8 cellular contexts compared by ENCODE assay signal in the genomic region with DNA sequence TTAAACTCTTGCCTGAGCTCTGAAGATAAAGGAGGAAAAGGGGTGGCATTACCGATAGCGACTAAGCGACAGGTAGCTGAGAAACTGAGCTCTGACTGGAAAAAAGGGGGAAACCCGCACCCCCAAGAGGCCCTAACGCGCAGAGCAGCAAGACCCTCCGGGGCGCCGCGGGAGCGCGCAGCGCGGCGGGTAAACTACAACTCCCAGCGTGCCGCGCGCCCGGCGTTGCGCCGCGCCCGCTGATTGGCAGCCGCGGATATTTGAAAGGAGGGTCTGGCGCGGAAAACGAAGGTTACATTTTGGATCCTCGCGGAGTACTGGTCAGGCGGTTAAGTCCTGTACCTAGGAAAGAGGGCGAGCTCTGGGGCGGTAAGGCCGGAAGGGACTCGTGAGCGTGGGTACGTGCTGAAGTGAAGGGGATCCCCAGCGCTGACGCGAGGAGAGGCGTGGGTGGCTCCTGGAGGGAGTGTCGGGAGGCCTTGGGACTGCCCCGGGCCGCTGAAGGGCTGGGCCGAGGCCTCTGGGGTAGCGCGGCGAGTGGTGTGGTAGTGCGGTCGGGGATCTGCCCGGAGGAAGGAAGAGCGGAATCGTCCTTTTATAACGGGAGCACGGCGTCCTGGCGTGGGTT. TPM values are rescaled to one million over a fixed set of nuclear protein-coding genes. Genes with fewer than 3 reads are reported as not detected.
DNase-seq lines count a peak whose midpoint lies in the region; ATAC-seq and TF ChIP-seq lines count a peak whose summit lies in the region.

A gene (plus strand): TSS at position 291 of the 628 bp plus-strand sequence. CDS start 468 bp downstream, outside the sequence.

- no peak within 1 kb of the TSS for H2BK15ac ChIP-seq in H9 (ENCODE audit: low read depth, low read length)

- no peak within 1 kb of the TSS for H3K56ac ChIP-seq in H9 (ENCODE audit: insufficient read length, low read depth, low read length)

- H3K9me3 Mint-ChIP-seq in H9: no peaks in the 10 kb centered on the region

- H4K8ac ChIP-seq in H9 (replicated peaks; ENCODE audit: insufficient read length, low read depth, low read length): no peak within 1 kb of the TSS
- peak within 1 kb of the TSS; percentile 80 for H4K8ac ChIP-seq in trophoblast cell (ENCODE audit: low read depth, low read length)

- H2BK20ac ChIP-seq in H9 (ENCODE audit: low read depth, low read length, poor library complexity, severe bottlenecking): no peak within 1 kb of the TSS

- H3K36me3 Mint-ChIP-seq in H9 (ENCODE audit: insufficient read depth in 1 of 3, low read depth in 3 of 3): peaks cover 21 to 29% (median 28%) of the 10 kb centered on the region in 3 experiments; a peak in 6 of 7 replicates

- H3K27ac Mint-ChIP-seq in H9: peak within 1 kb of the TSS in 2 of 3 experiments; percentile 94 to 98; a peak in 5 of 7 replicates

- H3K27ac ChIP-seq in H9 (ENCODE audit: insufficient read length, low read depth, low read length) (no peak within 1 kb of the TSS), SK-N-SH (ENCODE audit: low read depth in 2 of 2, low read length in 1 of 2) (peak within 1 kb of the TSS; percentile 5 to 20; a peak in 1 of 4 replicates), trophoblast cell (ENCODE audit: low read depth, low read length) (no peak within 1 kb of the TSS), upper lobe of right lung (no peak within 1 kb of the TSS)

- no peak within 1 kb of the TSS for H2BK12ac ChIP-seq in H9 (ENCODE audit: insufficient read length, low read depth, low read length)
- no peak within 1 kb of the TSS for H2BK12ac ChIP-seq in trophoblast cell (ENCODE audit: low read length)

- ATAC-seq in Right ventricle myocardium superior (ENCODE audit: poor library complexity) (peak; percentile 98), upper lobe of right lung (peak; percentile 94)

- peaks cover 5% of the 10 kb centered on the region; the same call in 1 of the 2 replicates for H3K79me2 ChIP-seq in H9 (ENCODE audit: insufficient read depth, low read length)
- peaks cover 48% of the 10 kb centered on the region for H3K79me2 ChIP-seq in SK-N-SH (ENCODE audit: insufficient read depth)
- peaks cover 3% of the 10 kb centered on the region for H3K79me2 ChIP-seq in trophoblast cell (ENCODE audit: control insufficient read depth, insufficient read depth, low read length, poor library complexity)

- CTCF ChIA-PET in SK-N-SH (lab: Yijun Ruan, JAX): interaction anchor here (0.6 to 14.0 kb wide), 29 partner anchors 9 to 992 kb away, joined by 3 to 223 read pairs (median 4); a partner anchor contains a TSS

- H3K79me1 ChIP-seq in H9 (ENCODE audit: insufficient read depth, low read depth, low read length, poor library complexity, severe bottlenecking) (peaks cover 14% of the 10 kb centered on the region), trophoblast cell (ENCODE audit: low read length) (peaks cover 5% of the 10 kb centered on the region)

- peaks cover 6% of the 10 kb centered on the region for H3K23me2 ChIP-seq in H9 (ENCODE audit: insufficient read length, low read depth, low read length, poor library complexity, severe bottlenecking)

- H4K20me1 ChIP-seq in H9 (ENCODE audit: control insufficient read depth, insufficient read depth, insufficient read length) (no peaks in the 10 kb centered on the region), SK-N-SH (ENCODE audit: insufficient read depth) (no peaks in the 10 kb centered on the region)

- H2AK5ac ChIP-seq in H9 (ENCODE audit: insufficient read length, low read length) (no peak within 1 kb of the TSS), trophoblast cell (ENCODE audit: low read length) (no peak within 1 kb of the TSS)

- no peak within 1 kb of the TSS for H2BK5ac ChIP-seq in H9 (ENCODE audit: insufficient read length, low read length)
- peak within 1 kb of the TSS; percentile 83 for H2BK5ac ChIP-seq in trophoblast cell (ENCODE audit: low read depth, low read length, poor library complexity)

- H3K4me3 ChIP-seq in GM06990 (replicated peaks; ENCODE audit: low read depth, low read length) (peak within 1 kb of the TSS; percentile 73), SK-N-SH (ENCODE audit: low read depth in 2 of 2, low read length in 1 of 2) (peak within 1 kb of the TSS; percentile 76), trophoblast cell (ENCODE audit: low read depth, low read length) (peak within 1 kb of the TSS; percentile 100), upper lobe of right lung (peak within 1 kb of the TSS; percentile 65)

- no peak; a peak in 1 of 4 replicates for TF ChIP-seq EP300 in SK-N-SH (IDR thresholded peaks at IDR 0.05; ENCODE audit: borderline replicate concordance in 1 of 2, low read depth in 1 of 2, low read length in 1 of 2)

- H3K4me2 ChIP-seq in H9 (ENCODE audit: insufficient read depth, insufficient read length, low read length): peak within 1 kb of the TSS; percentile 88
- H3K4me2 ChIP-seq in SK-N-SH: peak within 1 kb of the TSS; percentile 95
- H3K4me2 ChIP-seq in trophoblast cell (ENCODE audit: low read length): peak within 1 kb of the TSS; percentile 93

- no peak within 1 kb of the TSS for H2BK120ac ChIP-seq in H9 (ENCODE audit: low read depth, low read length, poor library complexity, severe bottlenecking)
- H2BK120ac ChIP-seq in trophoblast cell (ENCODE audit: insufficient read depth, low read length, poor library complexity): peak within 1 kb of the TSS; percentile 18

- intact Hi-C loops in Right ventricle myocardium superior (cut with DNase I): no loop called here
- intact Hi-C loops in upper lobe of right lung (cut with DNase I): no loop called here

- H3F3A ChIP-seq in SK-N-SH (replicated peaks; ENCODE audit: insufficient read depth): no peaks in the 10 kb centered on the region

- H4K5ac ChIP-seq in H9 (ENCODE audit: insufficient read length, low read depth, low read length): no peak within 1 kb of the TSS

- H3K36me3 ChIP-seq in GM06990 (ENCODE audit: control insufficient read depth, insufficient read depth, low read length) (peaks cover 13% of the 10 kb centered on the region), SK-N-SH (replicated peaks in 1 of 2; ENCODE audit: control insufficient read depth in 1 of 2, insufficient read depth in 2 of 2, low read length in 1 of 2) (no peaks in the 10 kb centered on the region), trophoblast cell (ENCODE audit: control insufficient read depth in 1 of 2, insufficient read depth in 2 of 2, low read length in 2 of 2) (peaks cover 18 to 20% of the 10 kb centered on the region in 2 experiments), upper lobe of right lung (no peaks in the 10 kb centered on the region)

- H3K4me3 Mint-ChIP-seq in H9: peak within 1 kb of the TSS; percentile 99 to 100

- DNase-seq in GM06990 (ENCODE audit: extremely low read depth, insufficient read length): peak; percentile 97
- DNase-seq in H9: peak; percentile 91
- peak; percentile 71 for DNase-seq in M059J (ENCODE audit: low read depth)
- DNase-seq in SK-N-SH: peak; percentile 95
- DNase-seq in activated naive CD4-positive, alpha-beta T cell treated with anti-CD3 and anti-CD28 coated beads, Interleukin-2, amount 50 U/mL, for 16 hours: peak; percentile 85
- peak; percentile 84 for DNase-seq in Right ventricle myocardium superior
- DNase-seq in trophoblast cell: peak; percentile 34 to 66
- peak; percentile 85 for DNase-seq in upper lobe of right lung

- H4K91ac ChIP-seq in H9 (ENCODE audit: insufficient read length, low read depth, low read length) (no peak within 1 kb of the TSS), trophoblast cell (ENCODE audit: low read depth, low read length) (peak within 1 kb of the TSS; percentile 70)

- H3K4me1 ChIP-seq in H9 (ENCODE audit: insufficient read depth, low read length): no peaks in the 10 kb centered on the region; the same call in 1 of the 2 replicates
- peaks cover 5 to 21% of the 10 kb centered on the region in 2 experiments; a peak in 2 of 4 replicates for H3K4me1 ChIP-seq in SK-N-SH (ENCODE audit: control insufficient read depth in 1 of 2, insufficient read depth in 2 of 2, low read depth in 1 of 2, low read length in 1 of 2)
- peaks cover 12 to 16% of the 10 kb centered on the region in 2 experiments for H3K4me1 ChIP-seq in trophoblast cell (ENCODE audit: control insufficient read depth in 1 of 2, insufficient read depth in 2 of 2, low read length in 2 of 2)
- H3K4me1 ChIP-seq in upper lobe of right lung: peaks cover 3% of the 10 kb centered on the region

- H3K9me2 ChIP-seq in SK-N-SH: no peaks in the 10 kb centered on the region

- H3K4ac ChIP-seq in H9 (ENCODE audit: low read depth, low read length) (no peak within 1 kb of the TSS), trophoblast cell (ENCODE audit: low read depth, low read length) (peak within 1 kb of the TSS; percentile 29)

- H3K9me3 ChIP-seq in H9 (ENCODE audit: control insufficient read depth, low read depth, low read length) (no peaks in the 10 kb centered on the region), SK-N-SH (no peaks in the 10 kb centered on the region), trophoblast cell (ENCODE audit: insufficient read depth, low read depth, low read length) (no peaks in the 10 kb centered on the region), upper lobe of right lung (no peaks in the 10 kb centered on the region)

- no peaks in the 10 kb centered on the region; the same call in none of the 2 replicates for H3K27me3 Mint-ChIP-seq in H9 (ENCODE audit: low read depth)

- peak within 1 kb of the TSS; percentile 74 for H3K18ac ChIP-seq in H9 (ENCODE audit: insufficient read length, low read depth, low read length)
- peak within 1 kb of the TSS; percentile 89 for H3K18ac ChIP-seq in trophoblast cell (ENCODE audit: low read length)

- H3K23ac ChIP-seq in H9 (ENCODE audit: insufficient read length, low read depth, low read length) (no peak within 1 kb of the TSS), trophoblast cell (ENCODE audit: low read length) (no peak within 1 kb of the TSS)

- H4K12ac ChIP-seq in trophoblast cell (ENCODE audit: low read depth, low read length): peak within 1 kb of the TSS; percentile 54

- no CpG with 5 or more reads among the region's 59 CpGs for WGBS in H9 (ENCODE audit: extremely low coverage, insufficient read length, low lambda C conversion rate)
- WGBS in SK-N-SH (ENCODE audit: low lambda C conversion rate): 2% methylated on average over 44 of the region's 59 CpGs
- no CpG with 5 or more reads among the region's 59 CpGs for WGBS in trophoblast cell (ENCODE audit: extremely low coverage, insufficient coverage, insufficient read length)

- POLR2A ChIA-PET in SK-N-SH (lab: Yijun Ruan, JAX): interaction anchor here (0.6 to 1.8 kb wide), 7 partner anchors 10 to 232 kb away, joined by 3 to 6 read pairs (median 4); a partner anchor contains a TSS

- H3K9ac ChIP-seq in H9 (ENCODE audit: extremely low read depth, insufficient read length, low read length): peak within 1 kb of the TSS; percentile 80
- peak within 1 kb of the TSS; percentile 74 for H3K9ac ChIP-seq in SK-N-SH
- H3K9ac ChIP-seq in trophoblast cell (ENCODE audit: low read length): peak within 1 kb of the TSS; percentile 96

- H2AFZ ChIP-seq in H9 (ENCODE audit: low read length) (peak within 1 kb of the TSS; percentile 79), SK-N-SH (ENCODE audit: low read depth) (peak within 1 kb of the TSS; percentile 90), trophoblast cell (ENCODE audit: insufficient read depth, low read length, poor library complexity) (peak within 1 kb of the TSS; percentile 90)

- peaks cover 25 to 28% of the 10 kb centered on the region in 2 experiments for H3K4me1 Mint-ChIP-seq in H9

- H3K27me3 ChIP-seq in GM06990 (replicated peaks; ENCODE audit: control insufficient read depth, insufficient read depth, low read length): no peaks in the 10 kb centered on the region
- no peaks in the 10 kb centered on the region for H3K27me3 ChIP-seq in H9 (ENCODE audit: insufficient read depth, low read length)
- H3K27me3 ChIP-seq in SK-N-SH (ENCODE audit: insufficient read depth): no peaks in the 10 kb centered on the region
- no peaks in the 10 kb centered on the region for H3K27me3 ChIP-seq in trophoblast cell (ENCODE audit: insufficient read depth, low read length)
- no peaks in the 10 kb centered on the region for H3K27me3 ChIP-seq in upper lobe of right lung

- peak; percentile 69 for TF ChIP-seq RAD21 in SK-N-SH (IDR thresholded peaks at IDR 0.05; ENCODE audit: low read length)

- H3T11ph ChIP-seq in H9 (ENCODE audit: low read length): no peak within 1 kb of the TSS

- H3K14ac ChIP-seq in H9 (ENCODE audit: insufficient read depth, low read length) (no peak within 1 kb of the TSS), trophoblast cell (ENCODE audit: low read length) (peak within 1 kb of the TSS; percentile 85)

- peak; percentile 49 for TF ChIP-seq CTCF in GM06990 (IDR thresholded peaks at IDR 0.05; ENCODE audit: insufficient read depth, low read length, poor library complexity, severe bottlenecking)
- TF ChIP-seq CTCF in H9 (conservative IDR thresholded peaks at IDR 0.05): peak; percentile 64
- peak; percentile 53 for TF ChIP-seq CTCF in SK-N-SH (IDR thresholded peaks at IDR 0.05)
- peak; percentile 43 for TF ChIP-seq CTCF in upper lobe of right lung (IDR thresholded peaks at IDR 0.05)

RNA-seq across cellular contexts. Expression of the gene that starts here (rescaled TPM):
- 43.2 and 43.3 TPM in 2 replicates for total RNA-seq in H9 (2021)
- 2.9 and 9.0 TPM in 2 replicates for total RNA-seq in M059J (2014; rRNA removed; shearing (Covaris generic))
- 6.9 and 8.6 TPM in 2 replicates for polyA plus RNA-seq in SK-N-SH (2012; rRNA removed)
- 2.3 and 4.0 TPM in 2 replicates for polyA plus RNA-seq in SK-N-SH (2012; cell fraction: cytosol; rRNA removed)
- polyA plus RNA-seq in SK-N-SH (2012; cell fraction: nucleus; rRNA removed): 27.7 and 28.7 TPM in 2 replicates
- 0.81 TPM for total RNA-seq in Right ventricle myocardium superior
- 12.8 and 13.8 TPM in 2 replicates for polyA plus RNA-seq in trophoblast cell (2013)
- 0.35 TPM for total RNA-seq in upper lobe of right lung

Comparison
In these comparisons a context has a peak if more than half of its experiments do, and no peak if none do; other contexts are left out.
1. Peak in DNase-seq and ATAC-seq in Right ventricle myocardium superior; RNA of the gene not detected or under 1 TPM.
2. Peak in DNase-seq, ATAC-seq and H3K4me3 ChIP-seq in upper lobe of right lung; RNA of the gene not detected or under 1 TPM.
3. H3K27ac ChIP-seq: peak in SK-N-SH (2 of 2); none in H9 (single experiment), trophoblast cell (single experiment) and upper lobe of right lung (single experiment).
4. Peak in every context shown above with its lines, with median percentiles within 50 percentile points of each other: DNase-seq, H3K4me3 ChIP-seq, CTCF ChIP-seq, H2AFZ ChIP-seq, H3K4me2 ChIP-seq and H3K9ac ChIP-seq.